In genomic region chr7:25710954-25711353, GRCh38 we compare ENCODE assay signal across 18 cellular contexts.
DNase-seq lines count a peak whose midpoint lies in the region; ATAC-seq, FAIRE-seq and TF ChIP-seq lines count a peak whose summit lies in the region.
"Had no signal": no experiment of that assay in that cellular context is flagged by ENCODE, and none has a peak within 500 bp of the region (broad histone marks: within the 10 kb centered on the region; RNA-seq: fewer than 3 reads in every experiment).

No MANE protein-coding gene starts in this region.

- no peak for FAIRE-seq in kidney (lab: Jason Lieb, UNC)
- FAIRE-seq: GM12878, H1 had no signal

- H3K27ac ChIP-seq in right atrium auricular region (no peak overlapping the region), esophagus muscularis mucosa (replicated peaks in 1 of 4) (peak overlapping the region in 3 of 4 donors; percentile 55 to 68 (median 63)), gastrocnemius medialis (peak overlapping the region in 3 of 4 donors; percentile 67 to 85 (median 71)), kidney (ENCODE audit: low read depth in 2 of 2, low read length in 2 of 2) (no peak overlapping the region)
- H3K27ac ChIP-seq: 22Rv1; BLaER1 treated with 17β-estradiol and CSF1 and Interleukin-3, amounts not matched to agents 10 nM and 100 nM had no signal

- H3K4me3 ChIP-seq in right atrium auricular region (no peak overlapping the region), LNCaP clone FGC (ENCODE audit: low read depth, low read length) (no peak overlapping the region), esophagus muscularis mucosa (no peak overlapping the region), gastrocnemius medialis (no peak overlapping the region), kidney (ENCODE audit: low read length in 2 of 2) (no peak overlapping the region)
- H3K4me3 ChIP-seq: BLaER1 treated with 17β-estradiol and CSF1 and Interleukin-3, amounts not matched to agents 10 nM and 100 nM; GM12878; HAP-1 had no signal

- TF ChIP-seq EP300 in esophagus muscularis mucosa (IDR thresholded peaks at IDR 0.05) = no peak

- in situ Hi-C loops in gastrocnemius medialis (cut with MboI; ENCODE audit: low sequenced_read_pairs in 4 of 4) = loop anchor here in 1 of 4 donors (25.0 kb wide), 1 partner anchor 126 kb away; no protein-coding TSS in a partner anchor

- H3K9ac ChIP-seq in kidney (ENCODE audit: low read length in 2 of 2) = no peak overlapping the region
- H3K9ac ChIP-seq: BLaER1 treated with 17β-estradiol and CSF1 and Interleukin-3, amounts not matched to agents 10 nM and 100 nM had no signal

- intact Hi-C loops in Right ventricle myocardium superior (cut with DNase I) (no loop called here), esophagus muscularis mucosa (cut with DNase I) (loop anchor here (5.0 kb wide), 1 partner anchor 141 kb away; no protein-coding TSS in a partner anchor), gastrocnemius medialis (cut with DNase I; ENCODE audit: low total_unique reads) (loop anchor here (5.0 kb wide), 1 partner anchor 39 kb away; no protein-coding TSS in a partner anchor), kidney (cut with DNase I) (no loop called here)

- no peaks in the 10 kb centered on the region for H3K27me3 ChIP-seq in right atrium auricular region
- H3K27me3 ChIP-seq in esophagus muscularis mucosa = no peaks in the 10 kb centered on the region
- H3K27me3 ChIP-seq in gastrocnemius medialis = no peaks in the 10 kb centered on the region
- H3K27me3 ChIP-seq: BLaER1 treated with 17β-estradiol and CSF1 and Interleukin-3, amounts not matched to agents 10 nM and 100 nM had no signal

- no peak for TF ChIP-seq CTCF in right atrium auricular region (IDR thresholded peaks at IDR 0.05)
- no peak for TF ChIP-seq CTCF in LNCaP clone FGC (IDR thresholded peaks at IDR 0.05; ENCODE audit: control insufficient read depth, extremely low read depth, insufficient read depth)
- no peak for TF ChIP-seq CTCF in esophagus muscularis mucosa (IDR thresholded peaks at IDR 0.05)
- no peak for TF ChIP-seq CTCF in gastrocnemius medialis (IDR thresholded peaks at IDR 0.05 in 4 of 5, conservative IDR thresholded peaks at IDR 0.05 in 1 of 5)
- TF ChIP-seq CTCF in kidney (IDR thresholded peaks at IDR 0.05; ENCODE audit: borderline replicate concordance, extremely low read depth, insufficient read depth) = no peak

- peak; percentile 6 for ATAC-seq in Right ventricle myocardium superior (ENCODE audit: poor library complexity)
- no peak for ATAC-seq in gastrocnemius medialis
- ATAC-seq: CD8-positive, alpha-beta T cell; GM12878 had no signal

- 34% methylated on average over 1 of the region's 1 CpG for WGBS in esophagus muscularis mucosa

- no peak for TF ChIP-seq POLR2A in esophagus muscularis mucosa (IDR thresholded peaks at IDR 0.05; ENCODE audit: low read depth)
- no peak for TF ChIP-seq POLR2A in gastrocnemius medialis (IDR thresholded peaks at IDR 0.05)

- DNase-seq in Right ventricle myocardium superior (no peak), right atrium auricular region (ENCODE audit: low spot score) (no peak), LNCaP clone FGC (ENCODE audit: low read depth) (peak; percentile 89), esophagus muscularis mucosa (ENCODE audit: extremely low spot score) (no peak), gastrocnemius medialis (no peak), NCI-H1048 (lab: John Stamatoyannopoulos, UW) (no peak), mesenteric fat pad (ENCODE audit: low spot score) (no peak), kidney (no peak)
- DNase-seq: CD8-positive, alpha-beta T cell; DMS 273 treated with DMSO at 0.1 percent for 48 hours; DMS53; DND-41; EL had no signal

- H3K36me3 ChIP-seq in right atrium auricular region = no peaks in the 10 kb centered on the region
- no peaks in the 10 kb centered on the region for H3K36me3 ChIP-seq in esophagus muscularis mucosa
- H3K36me3 ChIP-seq in gastrocnemius medialis = no peaks in the 10 kb centered on the region
- no peaks in the 10 kb centered on the region for H3K36me3 ChIP-seq in kidney (ENCODE audit: control insufficient read depth in 1 of 2, insufficient read depth in 2 of 2, low read length in 2 of 2)
- H3K36me3 ChIP-seq: BLaER1 treated with 17β-estradiol and CSF1 and Interleukin-3, amounts not matched to agents 10 nM and 100 nM; HAP-1 had no signal

- no peaks in the 10 kb centered on the region for H3K9me3 ChIP-seq in right atrium auricular region
- no peaks in the 10 kb centered on the region for H3K9me3 ChIP-seq in esophagus muscularis mucosa
- no peaks in the 10 kb centered on the region for H3K9me3 ChIP-seq in gastrocnemius medialis
- no peaks in the 10 kb centered on the region for H3K9me3 ChIP-seq in kidney (ENCODE audit: control insufficient read depth in 1 of 2, low read length in 2 of 2)
- H3K9me3 ChIP-seq: HAP-1 had no signal

- H3K4me1 ChIP-seq in right atrium auricular region (peaks cover 0 to 27% of the 10 kb centered on the region in 2 donors), esophagus muscularis mucosa (peaks cover 9 to 53% (median 50%) of the 10 kb centered on the region in 4 donors), gastrocnemius medialis (peaks cover 38 to 50% of the 10 kb centered on the region in 2 donors), kidney (ENCODE audit: control insufficient read depth in 1 of 2, insufficient read depth in 1 of 2, low read depth in 1 of 2, low read length in 2 of 2) (no peaks in the 10 kb centered on the region)

Comparison
In these comparisons a context has a peak if more than half of its experiments do, and no peak if none do; other contexts are left out.
1. H3K27ac ChIP-seq: peak in esophagus muscularis mucosa (3 of 4) and gastrocnemius medialis (3 of 4); none in right atrium auricular region (0 of 2) and kidney (0 of 2).
2. intact Hi-C loops: an anchor here in esophagus muscularis mucosa (5.0 kb wide) and gastrocnemius medialis (5.0 kb wide); none called in Right ventricle myocardium superior and kidney.